In the genomic region with DNA sequence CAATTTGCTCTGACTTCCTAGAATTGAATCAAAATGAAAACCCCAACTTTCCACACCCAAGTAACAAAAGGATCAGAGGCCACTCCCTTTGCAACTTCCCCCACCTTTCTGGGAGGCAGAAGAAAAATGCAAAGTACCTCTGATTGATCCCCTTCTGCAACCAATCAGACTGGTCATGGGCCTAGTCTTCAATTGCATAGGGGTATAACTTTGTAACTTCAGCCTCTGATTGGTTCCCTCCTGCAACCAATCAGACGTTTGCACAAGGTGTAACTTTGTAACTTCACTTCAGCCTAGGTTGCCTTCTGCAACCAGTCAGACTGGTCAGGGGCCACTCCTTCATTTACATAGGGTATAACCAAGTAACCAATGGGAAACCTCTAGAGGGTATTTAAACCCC, we compare ENCODE assay signal across 19 cellular contexts. TPM values are rescaled to one million over a fixed set of nuclear protein-coding genes. Genes with fewer than 3 reads are reported as not detected.
DNase-seq lines count a peak whose midpoint lies in the region; ATAC-seq, FAIRE-seq and TF ChIP-seq lines count a peak whose summit lies in the region.
"Had no signal": no experiment of that assay in that cellular context is flagged by ENCODE, and none has a peak within 500 bp of the region (broad histone marks: within the 10 kb centered on the region; RNA-seq: fewer than 3 reads in every experiment).

No MANE protein-coding gene starts in this region.

- H3K9ac ChIP-seq in Karpas-422 (ENCODE audit: low read length) (no peak overlapping the region), K562 (ENCODE audit: insufficient read depth in 1 of 2, low read depth in 2 of 2, low read length in 2 of 2) (no peak overlapping the region)

- H3K4me1 ChIP-seq in Karpas-422 (ENCODE audit: low read length) = no peaks in the 10 kb centered on the region
- peaks cover 0 to 8% of the 10 kb centered on the region in 2 experiments; a peak in 1 of 5 replicates for H3K4me1 ChIP-seq in K562 (replicated peaks in 1 of 2; ENCODE audit: control insufficient read depth in 2 of 2, insufficient read depth in 2 of 2, low read length in 2 of 2)
- H3K4me1 ChIP-seq: BE2C, Caco-2 had no signal

- in situ Hi-C loops in K562 (cut with MboI) = no loop called here

- POLR2A ChIA-PET in K562 (lab: Yijun Ruan, JAX) = interaction anchor here (0.6 to 0.9 kb wide), 2 partner anchors 54 to 87 kb away, joined by 3 to 4 read pairs; no protein-coding TSS in a partner anchor

- no peaks in the 10 kb centered on the region for H4K20me1 ChIP-seq in Karpas-422 (ENCODE audit: insufficient read depth, low read depth, low read length)
- no peaks in the 10 kb centered on the region for H4K20me1 ChIP-seq in K562 (replicated peaks; ENCODE audit: control insufficient read depth, insufficient read depth, low read length)

- H2AFZ ChIP-seq in Karpas-422 (ENCODE audit: low read length) = no peak overlapping the region
- H2AFZ ChIP-seq in K562 (ENCODE audit: low read depth, low read length) = no peak overlapping the region

- H3K36me3 ChIP-seq in Karpas-422 (ENCODE audit: insufficient read depth, low read length) (no peaks in the 10 kb centered on the region), K562 (ENCODE audit: control insufficient read depth, insufficient read depth, low read length) (no peaks in the 10 kb centered on the region)
- H3K36me3 ChIP-seq: BE2C had no signal

- H3K27me3 ChIP-seq in Karpas-422 (ENCODE audit: low read length) (no peaks in the 10 kb centered on the region), K562 (ENCODE audit: control insufficient read depth in 2 of 2, insufficient read depth in 2 of 2, low read length in 2 of 2) (peaks cover 11 to 57% of the 10 kb centered on the region in 2 experiments; a peak in 4 of 5 replicates)

- no peak for TF ChIP-seq POLR2A in K562 (conservative IDR thresholded peaks at IDR 0.05)

- H3K4me3 ChIP-seq in Karpas-422 (ENCODE audit: low read length) (no peak overlapping the region), K562 (no peak overlapping the region)

- FAIRE-seq in K562 (lab: Jason Lieb, UNC) = no peak
- FAIRE-seq: A204.1, D721Med had no signal

- BruUV-seq in K562 (replicated peaks; lab: Mats Ljungman, UMichigan) = no TSS peak

- no peak overlapping the region for H3K4me2 ChIP-seq in Karpas-422 (ENCODE audit: low read depth, low read length, poor library complexity, severe bottlenecking)
- H3K4me2 ChIP-seq in K562 (ENCODE audit: insufficient read depth, low read length) = no peak overlapping the region

- intact Hi-C loops in K562 (cut with micrococcal nuclease) = no loop called here
- intact Hi-C loops in posterior vena cava (cut with DNase I) = no loop called here

- peak; percentile 40 for DNase-seq in Karpas-422
- peak; percentile 23 for DNase-seq in NCI-H226
- no peak for DNase-seq in K562 (ENCODE audit: extremely low read depth in 1 of 4, low spot score in 3 of 4)
- DNase-seq in posterior vena cava (ENCODE audit: low spot score) = peak; percentile 9
- no peak for DNase-seq in occipital lobe (lab: John Stamatoyannopoulos, UW)
- DNase-seq in SKM-1 (lab: John Stamatoyannopoulos, UW; ENCODE audit: unreplicated experiment) = no peak
- no peak for DNase-seq in NCI-H526 treated with DMSO at 0.1 percent for 48 hours (lab: John Stamatoyannopoulos, UW)
- DNase-seq: ACHN; BE2C; C1 segment of cervical spinal cord; Caco-2; CD4-positive, CD25-positive, alpha-beta regulatory T cell; GDM1; GOT3; HFFc6 had no signal

- no peak for TF ChIP-seq EP300 in K562 (IDR thresholded peaks at IDR 0.05; ENCODE audit: low read length)

- no peaks in the 10 kb centered on the region for H3K9me1 ChIP-seq in K562 (ENCODE audit: control insufficient read depth, insufficient read depth, low read length)

- CTCF ChIA-PET in K562 (lab: Yijun Ruan, JAX; ENCODE audit: low intra/inter-chr PET ratio) = no interaction called here

- TF ChIP-seq CTCF in K562 (IDR thresholded peaks at IDR 0.05 in 2 of 3, conservative IDR thresholded peaks at IDR 0.05 in 1 of 3; ENCODE audit: insufficient read depth in 2 of 3, low read depth in 1 of 3, low read length in 3 of 3) = no peak

- ATAC-seq in K562 = no peak; the same call in 2 of the 3 replicates
- ATAC-seq: HCT116 had no signal

- no peak overlapping the region for H3K27ac ChIP-seq in Karpas-422 (ENCODE audit: low read length)
- H3K27ac ChIP-seq in K562 (ENCODE audit: extremely low read depth, low read depth, low read length) = no peak overlapping the region
- H3K27ac ChIP-seq: HL-60 had no signal

- H3K79me2 ChIP-seq in Karpas-422 (ENCODE audit: low read length) (no peaks in the 10 kb centered on the region), K562 (ENCODE audit: control insufficient read depth, insufficient read depth, low read length) (no peaks in the 10 kb centered on the region)

- WGBS in K562 (ENCODE audit: insufficient coverage, low coverage, missing lambda C conversion rate) = 0% methylated on average over 1 of the region's 1 CpG

- H3K9me3 ChIP-seq in Karpas-422 (ENCODE audit: low read length) (no peaks in the 10 kb centered on the region), K562 (replicated peaks; ENCODE audit: control insufficient read depth, insufficient read depth, low read depth, low read length) (no peaks in the 10 kb centered on the region)
- H3K9me3 ChIP-seq: BE2C had no signal

- H3K9me2 ChIP-seq in Karpas-422 (replicated peaks; ENCODE audit: insufficient read depth, low read length) = no peaks in the 10 kb centered on the region

- no peak for TF ChIP-seq RAD21 in K562 (CRISPR knock-in tag; conservative IDR thresholded peaks at IDR 0.05 in 1 of 2, IDR thresholded peaks at IDR 0.05 in 1 of 2)

TF ChIP-seq in K562, 482 proteins besides CTCF, POLR2A, EP300 and RAD21:
- TF ChIP-seq, protein P1, sequence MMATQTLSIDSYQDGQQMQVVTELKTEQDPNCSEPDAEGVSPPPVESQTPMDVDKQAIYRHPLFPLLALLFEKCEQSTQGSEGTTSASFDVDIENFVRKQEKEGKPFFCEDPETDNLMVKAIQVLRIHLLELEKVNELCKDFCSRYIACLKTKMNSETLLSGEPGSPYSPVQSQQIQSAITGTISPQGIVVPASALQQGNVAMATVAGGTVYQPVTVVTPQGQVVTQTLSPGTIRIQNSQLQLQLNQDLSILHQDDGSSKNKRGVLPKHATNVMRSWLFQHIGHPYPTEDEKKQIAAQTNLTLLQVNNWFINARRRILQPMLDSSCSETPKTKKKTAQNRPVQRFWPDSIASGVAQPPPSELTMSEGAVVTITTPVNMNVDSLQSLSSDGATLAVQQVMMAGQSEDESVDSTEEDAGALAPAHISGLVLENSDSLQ (IDR thresholded peaks at IDR 0.05) = peak; percentile 76
- TF ChIP-seq POLR2AphosphoS5 (IDR thresholded peaks at IDR 0.05; ENCODE audit: control insufficient read depth, insufficient read depth, low read depth, low read length) = no peak

RNA-seq across cellular contexts. Expression of a gene that starts 38.3 kb away (rescaled TPM):
- total RNA-seq in Karpas-422 (2014; rRNA removed; shearing (Covaris generic); ENCODE audit: low replicate concordance) = 10.4 and 20.1 TPM in 2 replicates
- 18.3 and 46.1 TPM in 2 replicates for total RNA-seq in K562 (2011; cell fraction: chromatin; rRNA removed; ENCODE audit: low replicate concordance)
- 6.3 and 7.8 TPM in 2 replicates for total RNA-seq in K562 (2011; cell fraction: nucleolus; rRNA removed)
- total RNA-seq in K562 (2011; cell fraction: nucleoplasm; rRNA removed) = 21.6 and 31.5 TPM in 2 replicates
- 10.1 and 10.9 TPM in 2 replicates for total RNA-seq in K562 (2014; rRNA removed)
- 14.0 and 16.2 TPM in 2 replicates for total RNA-seq in K562 (2014; rRNA removed; fragmentation: Illumina TruSeq; extraction: Trizol)
- total RNA-seq in K562 (2015; rRNA removed; fragmentation: Illumina TruSeq; extraction: Trizol) = 11.7 and 12.6 TPM in 2 replicates
- 24.4 and 32.4 TPM in 2 replicates for total RNA-seq in K562 (2021)
- polyA plus RNA-seq in K562 (2011; rRNA removed) = 26.0 and 30.3 TPM in 2 replicates
- 7.6 and 14.5 TPM in 2 replicates for polyA plus RNA-seq in K562 (2011; cell fraction: cytosol; rRNA removed)
- 11.3 and 11.7 TPM in 2 replicates for polyA plus RNA-seq in K562 (2011; cell fraction: nucleus; rRNA removed)
- 11.3 and 16.2 TPM in 2 replicates for polyA plus RNA-seq in K562 (2012)
- polyA plus RNA-seq in K562 (2014; fragmentation: Illumina TruSeq; extraction: Trizol) = 21.2 and 22.6 TPM in 2 replicates
- 1 to 10 TPM; 4.9 to 7.9 TPM for polyA plus RNA-seq in K562 (2014; fragmentation: Nextera tagmentation; extraction: Ambion mirVana)
- polyA plus RNA-seq in K562 (2014; rRNA removed) = 16.1 and 18.5 TPM in 2 replicates
- 38.2 and 39.5 TPM in 2 replicates for polyA minus RNA-seq in K562 (2011; rRNA and poly(A)+ RNA removed)
- polyA minus RNA-seq in K562 (2011; cell fraction: cytosol; rRNA and poly(A)+ RNA removed) = 15.0 and 18.5 TPM in 2 replicates
- 5.1 and 9.3 TPM in 2 replicates for polyA minus RNA-seq in K562 (2011; cell fraction: nucleus; rRNA and poly(A)+ RNA removed)
- total RNA-seq in posterior vena cava = 10 to 100 TPM; 19.9 to 22.6 TPM
- 52.4 TPM for total RNA-seq in occipital lobe

Comparison
In these comparisons a context has a peak if more than half of its experiments do, and no peak if none do; other contexts are left out.
1. DNase-seq: peak in Karpas-422 (single experiment), NCI-H226 (single experiment) and posterior vena cava (single experiment); none in K562 (0 of 4), occipital lobe (single experiment), SKM-1 (single experiment) and NCI-H526 treated with DMSO at 0.1 percent for 48 hours (single experiment).